Comparison of ENCODE assay signal across 12 cellular contexts in the genomic region with DNA sequence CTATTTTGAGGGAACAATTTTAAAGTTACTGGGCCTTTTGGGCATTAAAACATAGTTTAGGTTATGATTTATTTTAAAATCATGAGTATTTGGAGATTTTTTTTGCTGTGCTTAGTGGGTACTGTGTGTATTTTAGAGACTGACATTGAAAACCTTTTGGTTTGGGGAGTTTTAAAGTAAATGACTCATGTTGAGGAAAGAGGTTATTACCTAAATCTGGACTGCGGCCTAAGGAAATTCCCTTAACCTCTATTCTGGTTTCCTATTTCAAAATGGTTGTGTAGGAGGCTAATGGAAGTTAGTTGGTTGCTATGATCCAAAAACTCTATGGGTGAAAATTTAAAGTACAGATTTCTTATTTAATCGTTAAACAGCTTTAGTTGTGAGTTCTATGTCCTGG. TPM values are rescaled to one million over a fixed set of nuclear protein-coding genes. Genes with fewer than 3 reads are reported as not detected.
A peak's percentile ranks its signal among the peaks of the same experiment; 100 is the strongest.
DNase-seq lines count a peak whose midpoint lies in the region; ATAC-seq and TF ChIP-seq lines count a peak whose summit lies in the region.
"Had no signal": no experiment of that assay in that cellular context is flagged by ENCODE, and none has a peak within 500 bp of the region (broad histone marks: within the 10 kb centered on the region; RNA-seq: fewer than 3 reads in every experiment).

No MANE protein-coding gene starts in this region.

- H3K27ac ChIP-seq in body of pancreas: no peak overlapping the region

- TF ChIP-seq CTCF in fibroblast of mammary gland (conservative IDR thresholded peaks at IDR 0.05; ENCODE audit: control insufficient read depth, insufficient read depth, low read depth, low read length) (no peak), body of pancreas (IDR thresholded peaks at IDR 0.05) (no peak)

- TF ChIP-seq POLR2A in body of pancreas (IDR thresholded peaks at IDR 0.05): no peak

- no peaks in the 10 kb centered on the region for H3K36me3 ChIP-seq in body of pancreas (replicated peaks in 1 of 2; ENCODE audit: insufficient read depth in 1 of 2, low read depth in 2 of 2)
- H3K36me3 ChIP-seq: MG63 had no signal

- peak; percentile 23 for DNase-seq in EL
- peak; percentile 85 for DNase-seq in fibroblast of mammary gland (ENCODE audit: low read depth)
- DNase-seq in amygdala (lab: John Stamatoyannopoulos, UW): no peak
- no peak for DNase-seq in body of pancreas
- no peak for DNase-seq in stimulated activated CD4-positive, alpha-beta T cell treated with anti-CD3 and anti-CD28 coated beads, Interleukin-15, amount 100 ng/mL, for 24 hours
- no peak for DNase-seq in NCI-H524 (lab: John Stamatoyannopoulos, UW)
- DNase-seq: MG63; NCI-H446 treated with DMSO at 0.1 percent for 48 hours; stimulated activated CD4-positive, alpha-beta T cell treated with anti-CD3 and anti-CD28 coated beads, Interleukin-12 subunit alpha, Interleukin-12 subunit beta, amount 100 ng/mL, for 4 hours; stimulated activated naive CD4-positive, alpha-beta T cell had no signal

- 85 to 86% methylated on average over 2 of the region's 2 CpGs for WGBS in body of pancreas, 2 donors

- H3K4me3 ChIP-seq in fibroblast of mammary gland (ENCODE audit: control insufficient read depth, low read depth, low read length) (no peak overlapping the region), body of pancreas (no peak overlapping the region)
- H3K4me3 ChIP-seq: MG63 had no signal

- H3K4me1 ChIP-seq in body of pancreas: no peaks in the 10 kb centered on the region

- H3K27me3 ChIP-seq in body of pancreas: no peaks in the 10 kb centered on the region
- H3K27me3 ChIP-seq: MG63 had no signal

- intact Hi-C loops in body of pancreas (cut with DNase I): no loop called here

- peak; percentile 64 for ATAC-seq in GM21515 (IDR thresholded peaks at IDR 0.05; ENCODE audit: unreplicated experiment)
- ATAC-seq in HG03571 (IDR thresholded peaks at IDR 0.05; ENCODE audit: unreplicated experiment): peak; percentile 57
- ATAC-seq in body of pancreas: no peak

- H3K9me3 ChIP-seq in body of pancreas: peaks cover 0 to 3% (median 0%) of the 10 kb centered on the region in 3 donors

RNA-seq across cellular contexts. Expression of a gene that starts 57.3 kb away (rescaled TPM):
- total RNA-seq in body of pancreas: 10 to 100 TPM; 10.9 to 18.9 TPM

Comparison
In these comparisons a context has a peak if more than half of its experiments do, and no peak if none do; other contexts are left out.
1. DNase-seq: peak in EL (single experiment) and fibroblast of mammary gland (single experiment); none in amygdala (0 of 56), body of pancreas (0 of 4), stimulated activated CD4-positive, alpha-beta T cell treated with anti-CD3 and anti-CD28 coated beads, Interleukin-15, amount 100 ng/mL, for 24 hours (single experiment) and NCI-H524 (0 of 2).